1 cellular context compared by ENCODE assay signal in genomic region chr17:30239089-30239462, GRCh38.
TF ChIP-seq lines count a peak whose summit lies in the region.

No MANE protein-coding gene starts in this region.

TF ChIP-seq in GM23338, 12 proteins besides CTCF, POLR2A, EP300 and RAD21:
- TF ChIP-seq EZH2 (IDR thresholded peaks at IDR 0.05; ENCODE audit: low read depth, unreplicated experiment) (no peak), POLR2AphosphoS5 (IDR thresholded peaks at IDR 0.05; ENCODE audit: low read depth) (no peak), ZNF114 (CRISPR knock-in tag; IDR thresholded peaks at IDR 0.05) (no peak), CREB1 (CRISPR knock-in tag; IDR thresholded peaks at IDR 0.05; ENCODE audit: low read depth) (no peak), ZNF331 (CRISPR knock-in tag; IDR thresholded peaks at IDR 0.05; ENCODE audit: low read depth) (no peak), STAT1 (IDR thresholded peaks at IDR 0.05; ENCODE audit: unreplicated experiment) (no peak), ZNF462 (CRISPR knock-in tag; IDR thresholded peaks at IDR 0.05) (no peak), NANOG (IDR thresholded peaks at IDR 0.05; ENCODE audit: borderline replicate concordance) (no peak), EZH2phosphoT487 (IDR thresholded peaks at IDR 0.05; ENCODE audit: unreplicated experiment) (no peak), JUNB (IDR thresholded peaks at IDR 0.05; ENCODE audit: unreplicated experiment) (no peak)
- TF ChIP-seq, protein P1, sequence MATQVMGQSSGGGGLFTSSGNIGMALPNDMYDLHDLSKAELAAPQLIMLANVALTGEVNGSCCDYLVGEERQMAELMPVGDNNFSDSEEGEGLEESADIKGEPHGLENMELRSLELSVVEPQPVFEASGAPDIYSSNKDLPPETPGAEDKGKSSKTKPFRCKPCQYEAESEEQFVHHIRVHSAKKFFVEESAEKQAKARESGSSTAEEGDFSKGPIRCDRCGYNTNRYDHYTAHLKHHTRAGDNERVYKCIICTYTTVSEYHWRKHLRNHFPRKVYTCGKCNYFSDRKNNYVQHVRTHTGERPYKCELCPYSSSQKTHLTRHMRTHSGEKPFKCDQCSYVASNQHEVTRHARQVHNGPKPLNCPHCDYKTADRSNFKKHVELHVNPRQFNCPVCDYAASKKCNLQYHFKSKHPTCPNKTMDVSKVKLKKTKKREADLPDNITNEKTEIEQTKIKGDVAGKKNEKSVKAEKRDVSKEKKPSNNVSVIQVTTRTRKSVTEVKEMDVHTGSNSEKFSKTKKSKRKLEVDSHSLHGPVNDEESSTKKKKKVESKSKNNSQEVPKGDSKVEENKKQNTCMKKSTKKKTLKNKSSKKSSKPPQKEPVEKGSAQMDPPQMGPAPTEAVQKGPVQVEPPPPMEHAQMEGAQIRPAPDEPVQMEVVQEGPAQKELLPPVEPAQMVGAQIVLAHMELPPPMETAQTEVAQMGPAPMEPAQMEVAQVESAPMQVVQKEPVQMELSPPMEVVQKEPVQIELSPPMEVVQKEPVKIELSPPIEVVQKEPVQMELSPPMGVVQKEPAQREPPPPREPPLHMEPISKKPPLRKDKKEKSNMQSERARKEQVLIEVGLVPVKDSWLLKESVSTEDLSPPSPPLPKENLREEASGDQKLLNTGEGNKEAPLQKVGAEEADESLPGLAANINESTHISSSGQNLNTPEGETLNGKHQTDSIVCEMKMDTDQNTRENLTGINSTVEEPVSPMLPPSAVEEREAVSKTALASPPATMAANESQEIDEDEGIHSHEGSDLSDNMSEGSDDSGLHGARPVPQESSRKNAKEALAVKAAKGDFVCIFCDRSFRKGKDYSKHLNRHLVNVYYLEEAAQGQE (IDR thresholded peaks at IDR 0.05; ENCODE audit: unreplicated experiment) = no peak
- TF ChIP-seq, protein P2, sequence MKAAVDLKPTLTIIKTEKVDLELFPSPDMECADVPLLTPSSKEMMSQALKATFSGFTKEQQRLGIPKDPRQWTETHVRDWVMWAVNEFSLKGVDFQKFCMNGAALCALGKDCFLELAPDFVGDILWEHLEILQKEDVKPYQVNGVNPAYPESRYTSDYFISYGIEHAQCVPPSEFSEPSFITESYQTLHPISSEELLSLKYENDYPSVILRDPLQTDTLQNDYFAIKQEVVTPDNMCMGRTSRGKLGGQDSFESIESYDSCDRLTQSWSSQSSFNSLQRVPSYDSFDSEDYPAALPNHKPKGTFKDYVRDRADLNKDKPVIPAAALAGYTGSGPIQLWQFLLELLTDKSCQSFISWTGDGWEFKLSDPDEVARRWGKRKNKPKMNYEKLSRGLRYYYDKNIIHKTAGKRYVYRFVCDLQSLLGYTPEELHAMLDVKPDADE (IDR thresholded peaks at IDR 0.05) = no peak
